In the genomic region with DNA sequence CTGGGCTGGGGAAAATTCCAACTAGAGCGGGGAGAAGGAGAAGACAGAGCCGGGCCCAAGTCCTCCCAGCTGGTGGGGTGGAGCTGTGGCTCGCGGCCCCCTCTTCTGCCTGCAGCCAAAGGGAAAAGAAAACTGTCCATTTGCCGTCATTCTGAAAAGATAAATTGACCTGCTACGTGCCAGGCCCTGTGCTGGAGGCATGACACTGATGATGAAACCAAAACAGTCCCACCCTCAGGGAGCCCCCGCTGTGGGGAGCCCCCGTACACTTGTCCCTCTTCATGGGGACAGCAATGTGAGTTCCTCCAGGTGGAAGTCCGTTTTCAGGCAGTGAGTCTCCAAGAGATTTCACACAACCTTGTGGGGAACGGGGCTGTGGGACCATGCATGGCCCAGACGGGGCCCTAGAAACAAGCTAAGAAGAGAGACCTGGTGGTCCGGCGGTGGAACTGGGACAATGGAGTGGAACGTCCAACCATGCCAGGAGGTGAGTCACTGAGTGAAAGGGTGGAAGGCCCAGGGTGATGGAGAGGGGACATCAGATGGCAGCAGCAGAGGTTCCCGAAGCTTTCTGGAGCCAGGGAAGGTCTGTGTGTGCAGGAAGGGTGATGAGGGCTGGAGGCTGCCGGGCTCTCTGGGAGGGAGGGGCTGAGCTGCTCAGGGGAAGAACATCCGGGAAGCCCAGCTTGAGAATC, we compare ENCODE assay signal across 22 cellular contexts.
A peak's percentile ranks its signal among the peaks of the same experiment; 100 is the strongest.
DNase-seq lines count a peak whose midpoint lies in the region; ATAC-seq and TF ChIP-seq lines count a peak whose summit lies in the region.
"Had no signal": no experiment of that assay in that cellular context is flagged by ENCODE, and none has a peak within 500 bp of the region (broad histone marks: within the 10 kb centered on the region; RNA-seq: fewer than 3 reads in every experiment).

No MANE protein-coding gene starts in this region.

- no peak overlapping the region for H3K4me3 ChIP-seq in skeletal muscle tissue (ENCODE audit: low read length in 3 of 3)
- no peak overlapping the region for H3K4me3 ChIP-seq in CD8-positive, alpha-beta T cell (ENCODE audit: low read depth, low read length)
- H3K4me3 ChIP-seq: spleen had no signal

- POLR2A ChIA-PET in CD8-positive, alpha-beta T cell (lab: Charles Lee): no interaction called here

- no peak overlapping the region for H3K9ac ChIP-seq in skeletal muscle tissue (ENCODE audit: low read depth in 1 of 3, low read length in 3 of 3)
- H3K9ac ChIP-seq: parathyroid adenoma had no signal

- H3K9me3 Mint-ChIP-seq in chondrocyte (ENCODE audit: low read depth): peaks cover 13% of the 10 kb centered on the region
- H3K9me3 Mint-ChIP-seq in CD8-positive, alpha-beta T cell: peaks cover 3% of the 10 kb centered on the region

- no peak overlapping the region for H3K4me3 Mint-ChIP-seq in chondrocyte (ENCODE audit: unreplicated experiment)
- no peak overlapping the region for H3K4me3 Mint-ChIP-seq in CD8-positive, alpha-beta T cell
- H3K4me3 Mint-ChIP-seq: immature natural killer cell; naive thymus-derived CD4-positive, alpha-beta T cell had no signal

- H3K36me3 Mint-ChIP-seq in chondrocyte (ENCODE audit: low read depth): peaks cover 4% of the 10 kb centered on the region
- no peaks in the 10 kb centered on the region for H3K36me3 Mint-ChIP-seq in CD8-positive, alpha-beta T cell
- H3K36me3 Mint-ChIP-seq: immature natural killer cell had no signal

- intact Hi-C loops in left ventricle myocardium superior (cut with micrococcal nuclease): no loop called here
- intact Hi-C loops in CD8-positive, alpha-beta T cell (cut with DNase I, micrococcal nuclease): no loop called here

- ATAC-seq in left ventricle myocardium superior: peak; percentile 75
- ATAC-seq in CD8-positive, alpha-beta T cell: no peak
- ATAC-seq: esophagus mucosa; naive thymus-derived CD4-positive, alpha-beta T cell had no signal

- H3K36me3 ChIP-seq in skeletal muscle tissue (ENCODE audit: control insufficient read depth in 3 of 3, insufficient read depth in 3 of 3, low read length in 3 of 3): no peaks in the 10 kb centered on the region
- H3K36me3 ChIP-seq in CD8-positive, alpha-beta T cell (ENCODE audit: insufficient read depth, low read length): no peaks in the 10 kb centered on the region
- H3K36me3 ChIP-seq: spleen had no signal

- peak; percentile 42 for DNase-seq in AG20443 (ENCODE audit: low spot score)
- DNase-seq in chondrocyte (ENCODE audit: low spot score): peak; percentile 62
- peak; percentile 65 for DNase-seq in left ventricle myocardium superior
- DNase-seq in mucosa of gallbladder (ENCODE audit: low spot score): no peak
- DNase-seq in GM19238 (ENCODE audit: insufficient read length, low spot score): no peak
- DNase-seq in CD8-positive, alpha-beta T cell: no peak
- no peak for DNase-seq in stimulated activated naive CD4-positive, alpha-beta T cell (lab: John Stamatoyannopoulos, UW)
- DNase-seq: activated gamma-delta T cell treated with Interleukin-2 at 50 U/mL for 16 hours; amniotic stem cell; caudate nucleus; effector CD4-positive, alpha-beta T cell; immature natural killer cell; KG1; mammary epithelial cell; naive thymus-derived CD4-positive, alpha-beta T cell; NCI-H1930; NK-92 treated with Interleukin-12 subunit alpha and Interleukin-12 subunit beta, amount 100 ng/mL, for 24 hours; spleen; stimulated activated CD4-positive, alpha-beta T cell treated with anti-CD3 and anti-CD28 coated beads, Interleukin-4, amount 100 ng/mL, for 4 hours had no signal

- no peak overlapping the region for H3K27ac Mint-ChIP-seq in chondrocyte (ENCODE audit: unreplicated experiment)
- H3K27ac Mint-ChIP-seq in CD8-positive, alpha-beta T cell: no peak overlapping the region
- H3K27ac Mint-ChIP-seq: immature natural killer cell; naive thymus-derived CD4-positive, alpha-beta T cell had no signal

- peaks cover 18 to 32% (median 28%) of the 10 kb centered on the region in 3 donors for H3K27me3 ChIP-seq in skeletal muscle tissue (ENCODE audit: control insufficient read depth in 3 of 3, insufficient read depth in 3 of 3, low read length in 3 of 3)
- H3K27me3 ChIP-seq in CD8-positive, alpha-beta T cell (ENCODE audit: insufficient read depth, low read length): no peaks in the 10 kb centered on the region

- H3K27me3 Mint-ChIP-seq in chondrocyte (ENCODE audit: low read depth): no peaks in the 10 kb centered on the region
- H3K27me3 Mint-ChIP-seq in CD8-positive, alpha-beta T cell (ENCODE audit: low read depth): peaks cover 8% of the 10 kb centered on the region

- H3K9me3 ChIP-seq in skeletal muscle tissue (ENCODE audit: control insufficient read depth in 3 of 3, low read length in 3 of 3): peaks cover 2 to 10% (median 6%) of the 10 kb centered on the region in 3 donors
- no peaks in the 10 kb centered on the region for H3K9me3 ChIP-seq in CD8-positive, alpha-beta T cell (ENCODE audit: low read length)

- no peaks in the 10 kb centered on the region for H3K4me1 ChIP-seq in skeletal muscle tissue (ENCODE audit: control insufficient read depth in 3 of 3, insufficient read depth in 3 of 3, low read length in 3 of 3)
- H3K4me1 ChIP-seq in CD8-positive, alpha-beta T cell (ENCODE audit: insufficient read depth, low read length): no peaks in the 10 kb centered on the region
- H3K4me1 ChIP-seq: parathyroid adenoma, spleen had no signal

- no peak for TF ChIP-seq CTCF in chondrocyte (IDR thresholded peaks at IDR 0.05)
- TF ChIP-seq CTCF in CD8-positive, alpha-beta T cell (IDR thresholded peaks at IDR 0.05): no peak

- peak overlapping the region; percentile 47 for H3K27ac ChIP-seq in skeletal muscle tissue (ENCODE audit: low read depth, low read length)
- no peak overlapping the region for H3K27ac ChIP-seq in CD8-positive, alpha-beta T cell (ENCODE audit: low read depth, low read length)
- H3K27ac ChIP-seq: parathyroid adenoma, spleen had no signal

- CTCF ChIA-PET in CD8-positive, alpha-beta T cell (lab: Charles Lee): no interaction called here

- peaks cover 4% of the 10 kb centered on the region for H3K4me1 Mint-ChIP-seq in chondrocyte (ENCODE audit: low read depth)
- H3K4me1 Mint-ChIP-seq in CD8-positive, alpha-beta T cell (ENCODE audit: low read depth): no peaks in the 10 kb centered on the region
- H3K4me1 Mint-ChIP-seq: immature natural killer cell; naive thymus-derived CD4-positive, alpha-beta T cell had no signal

Comparison
In these comparisons a context has a peak if more than half of its experiments do, and no peak if none do; other contexts are left out.
1. DNase-seq: peak in AG20443 (single experiment), chondrocyte (single experiment) and left ventricle myocardium superior (single experiment); none in mucosa of gallbladder (single experiment), GM19238 (single experiment), CD8-positive, alpha-beta T cell (0 of 7) and stimulated activated naive CD4-positive, alpha-beta T cell (0 of 6).